In the genomic region with DNA sequence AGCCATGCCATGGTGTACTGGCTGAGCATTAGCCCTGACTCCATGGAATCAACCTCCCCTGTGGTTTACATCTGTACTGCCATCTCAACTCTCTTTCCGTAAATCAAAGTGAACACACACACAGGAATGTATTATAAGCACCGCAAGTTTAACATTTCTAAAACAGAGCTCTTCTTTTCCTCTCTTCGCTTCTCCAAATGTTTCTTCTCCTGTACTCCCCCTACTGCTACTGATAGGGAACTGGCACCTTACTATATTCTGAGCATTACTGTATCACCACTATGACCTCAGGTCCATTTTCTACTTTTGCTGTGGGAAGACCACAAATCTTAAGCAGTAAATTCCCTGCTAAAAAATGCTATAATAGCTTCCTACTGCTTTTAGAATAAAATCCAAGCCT, we compare ENCODE assay signal across 10 cellular contexts.
DNase-seq lines count a peak whose midpoint lies in the region; ATAC-seq and TF ChIP-seq lines count a peak whose summit lies in the region.
"Had no signal": no experiment of that assay in that cellular context is flagged by ENCODE, and none has a peak within 500 bp of the region (broad histone marks: within the 10 kb centered on the region; RNA-seq: fewer than 3 reads in every experiment).

No MANE protein-coding gene starts in this region.

- H3K4me1 ChIP-seq in RWPE2 (ENCODE audit: insufficient read depth, poor library complexity, severe bottlenecking): no peaks in the 10 kb centered on the region
- no peaks in the 10 kb centered on the region for H3K4me1 ChIP-seq in mesenchymal stem cell (ENCODE audit: control insufficient read depth, insufficient read depth, low read depth, low read length)
- H3K4me1 ChIP-seq in lower lobe of right lung: no peaks in the 10 kb centered on the region

- no peak overlapping the region for H4K91ac ChIP-seq in mesenchymal stem cell (ENCODE audit: low read length)

- TF ChIP-seq CTCF in GM13976 (IDR thresholded peaks at IDR 0.05; ENCODE audit: borderline replicate concordance, control extremely low read depth, extremely low read depth, insufficient read depth, missing control alignments): peak; percentile 38
- TF ChIP-seq CTCF in RWPE2 (IDR thresholded peaks at IDR 0.05; ENCODE audit: poor library complexity, severe bottlenecking): peak; percentile 24
- no peak for TF ChIP-seq CTCF in lower lobe of right lung (IDR thresholded peaks at IDR 0.05)

- in situ Hi-C loops in GM13976 (cut with MboI; ENCODE audit: low sequenced_read_pairs, unreplicated experiment): no loop called here

- WGBS in mesenchymal stem cell: 48% methylated on average over 3 of the region's 3 CpGs

- no peak overlapping the region for H2AK5ac ChIP-seq in mesenchymal stem cell (ENCODE audit: low read length, severe bottlenecking)

- no peak overlapping the region for H3K4me2 ChIP-seq in mesenchymal stem cell (ENCODE audit: low read length, poor library complexity, severe bottlenecking)

- intact Hi-C loops in lower lobe of right lung (cut with DNase I): no loop called here

- no peak for DNase-seq in GM13976 (ENCODE audit: low spot score)
- no peak for DNase-seq in RWPE2 (ENCODE audit: low spot score)
- peak; percentile 6 for DNase-seq in mesenchymal stem cell
- no peak for DNase-seq in effector CD4-positive, alpha-beta T cell
- DNase-seq in stimulated activated CD8-positive, alpha-beta memory T cell treated with anti-CD3 and anti-CD28 coated beads, Interleukin-4, amount 100 ng/mL, for 48 hours: no peak
- DNase-seq in lower lobe of right lung: no peak
- DNase-seq: activated B cell treated with CpG ODN at 0.5 μM for 24 hours; central memory CD4-positive, alpha-beta T cell had no signal

- H3K36me3 ChIP-seq in RWPE2 (ENCODE audit: low read depth) (no peaks in the 10 kb centered on the region), mesenchymal stem cell (ENCODE audit: control insufficient read depth in 1 of 2, insufficient read depth in 2 of 2, low read depth in 1 of 2, low read length in 2 of 2) (no peaks in the 10 kb centered on the region), lower lobe of right lung (no peaks in the 10 kb centered on the region)

- H2BK5ac ChIP-seq in mesenchymal stem cell (ENCODE audit: low read depth, low read length, poor library complexity, severe bottlenecking): no peak overlapping the region

- H3K4me1 Mint-ChIP-seq in stimulated activated memory B cell treated with anti-CD40 and anti-IgM and Interleukin-4, amounts not matched to agents 10 μg/mL and 1 μg/mL and 100 μg/mL, for 72 hours: no peaks in the 10 kb centered on the region
- H3K4me1 Mint-ChIP-seq: activated B cell treated with CpG ODN at 0.5 μM for 24 hours had no signal

- no peak overlapping the region for H2BK12ac ChIP-seq in mesenchymal stem cell (ENCODE audit: low read length in 2 of 2)

- H3K4me3 ChIP-seq in RWPE2 (ENCODE audit: severe bottlenecking) (no peak overlapping the region), mesenchymal stem cell (ENCODE audit: insufficient read depth in 1 of 2, low read depth in 1 of 2, low read length in 2 of 2) (no peak overlapping the region), lower lobe of right lung (no peak overlapping the region)

- ATAC-seq in HG02852 (IDR thresholded peaks at IDR 0.05; ENCODE audit: unreplicated experiment): peak; percentile 38
- ATAC-seq in RWPE2 (ENCODE audit: low read depth): peak; percentile 52
- no peak for ATAC-seq in stimulated activated memory B cell treated with anti-CD40 and anti-IgM and Interleukin-4, amounts not matched to agents 10 μg/mL and 1 μg/mL and 100 μg/mL, for 72 hours
- ATAC-seq in lower lobe of right lung: no peak

- H3K9ac ChIP-seq in mesenchymal stem cell (ENCODE audit: low read length): no peak overlapping the region

- H3K4me3 Mint-ChIP-seq in stimulated activated memory B cell treated with anti-CD40 and anti-IgM and Interleukin-4, amounts not matched to agents 10 μg/mL and 1 μg/mL and 100 μg/mL, for 72 hours: no peak overlapping the region
- H3K4me3 Mint-ChIP-seq: activated B cell treated with CpG ODN at 0.5 μM for 24 hours had no signal

- H3K9me3 ChIP-seq in RWPE2 (ENCODE audit: severe bottlenecking): no peaks in the 10 kb centered on the region
- H3K9me3 ChIP-seq in mesenchymal stem cell (ENCODE audit: control insufficient read depth, low read length): no peaks in the 10 kb centered on the region
- H3K9me3 ChIP-seq in lower lobe of right lung: no peaks in the 10 kb centered on the region

- H3K14ac ChIP-seq in mesenchymal stem cell (ENCODE audit: low read length in 2 of 2): no peak overlapping the region

- H3K27me3 Mint-ChIP-seq in stimulated activated memory B cell treated with anti-CD40 and anti-IgM and Interleukin-4, amounts not matched to agents 10 μg/mL and 1 μg/mL and 100 μg/mL, for 72 hours: no peaks in the 10 kb centered on the region
- H3K27me3 Mint-ChIP-seq: activated B cell treated with CpG ODN at 0.5 μM for 24 hours had no signal

- no peak overlapping the region for H3K18ac ChIP-seq in mesenchymal stem cell (ENCODE audit: low read depth in 1 of 2, low read length in 2 of 2)

- no peaks in the 10 kb centered on the region for H3K27me3 ChIP-seq in RWPE2 (ENCODE audit: insufficient read depth, poor library complexity, severe bottlenecking)
- H3K27me3 ChIP-seq in mesenchymal stem cell (ENCODE audit: control insufficient read depth in 1 of 2, insufficient read depth in 1 of 2, low read length in 2 of 2): no peaks in the 10 kb centered on the region
- no peaks in the 10 kb centered on the region for H3K27me3 ChIP-seq in lower lobe of right lung (ENCODE audit: low read depth)

- no peak overlapping the region for H2AFZ ChIP-seq in mesenchymal stem cell (ENCODE audit: low read depth, low read length)

- no peaks in the 10 kb centered on the region for H3K36me3 Mint-ChIP-seq in stimulated activated memory B cell treated with anti-CD40 and anti-IgM and Interleukin-4, amounts not matched to agents 10 μg/mL and 1 μg/mL and 100 μg/mL, for 72 hours

- no peak overlapping the region for H2BK15ac ChIP-seq in mesenchymal stem cell (ENCODE audit: low read depth, poor library complexity, severe bottlenecking)

- no peak overlapping the region for H3K23ac ChIP-seq in mesenchymal stem cell (ENCODE audit: low read length in 2 of 2)

- H4K8ac ChIP-seq in mesenchymal stem cell (ENCODE audit: low read length): no peak overlapping the region

- H2BK120ac ChIP-seq in mesenchymal stem cell (ENCODE audit: low read depth, low read length): no peak overlapping the region

- H3K4ac ChIP-seq in mesenchymal stem cell (ENCODE audit: low read depth in 1 of 2, low read length in 2 of 2): no peak overlapping the region

- no peaks in the 10 kb centered on the region for H3K9me3 Mint-ChIP-seq in stimulated activated memory B cell treated with anti-CD40 and anti-IgM and Interleukin-4, amounts not matched to agents 10 μg/mL and 1 μg/mL and 100 μg/mL, for 72 hours
- H3K9me3 Mint-ChIP-seq: activated B cell treated with CpG ODN at 0.5 μM for 24 hours had no signal

- no peak overlapping the region for H3K27ac ChIP-seq in RWPE2 (ENCODE audit: poor library complexity, severe bottlenecking)
- no peak overlapping the region for H3K27ac ChIP-seq in mesenchymal stem cell (ENCODE audit: low read length, poor library complexity, severe bottlenecking)
- no peak overlapping the region for H3K27ac ChIP-seq in lower lobe of right lung

- H3K27ac Mint-ChIP-seq in stimulated activated memory B cell treated with anti-CD40 and anti-IgM and Interleukin-4, amounts not matched to agents 10 μg/mL and 1 μg/mL and 100 μg/mL, for 72 hours: no peak overlapping the region
- H3K27ac Mint-ChIP-seq: activated B cell treated with CpG ODN at 0.5 μM for 24 hours had no signal

- H3K79me1 ChIP-seq in mesenchymal stem cell (replicated peaks; ENCODE audit: low read length, poor library complexity, severe bottlenecking): no peaks in the 10 kb centered on the region

Comparison
In these comparisons a context has a peak if more than half of its experiments do, and no peak if none do; other contexts are left out.
1. ATAC-seq: peak in HG02852 (single experiment) and RWPE2 (single experiment); none in stimulated activated memory B cell treated with anti-CD40 and anti-IgM and Interleukin-4, amounts not matched to agents 10 μg/mL and 1 μg/mL and 100 μg/mL, for 72 hours (single experiment) and lower lobe of right lung (0 of 2).